ENCODE assay signal across 28 cellular contexts in the genomic region with DNA sequence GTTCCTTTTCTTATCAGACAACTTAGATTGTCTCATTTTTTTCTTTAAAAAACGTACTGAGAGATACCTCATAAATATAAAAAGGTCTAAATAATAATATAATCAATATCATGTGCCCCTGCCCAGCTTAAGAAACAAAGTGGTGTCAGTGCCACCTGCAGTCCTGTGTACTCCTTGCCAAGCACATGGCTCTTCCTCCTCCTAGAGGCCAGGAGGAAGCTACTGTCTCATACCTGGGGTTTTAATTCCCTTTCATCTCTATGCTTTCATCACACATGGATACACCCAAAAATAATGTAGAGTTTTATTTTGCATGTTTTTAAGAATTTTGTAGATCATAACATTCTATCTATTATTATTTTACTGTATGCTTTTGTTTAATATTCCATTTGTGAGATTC.
DNase-seq lines count a peak whose midpoint lies in the region; ATAC-seq, FAIRE-seq and TF ChIP-seq lines count a peak whose summit lies in the region.
"Had no signal": no experiment of that assay in that cellular context is flagged by ENCODE, and none has a peak within 500 bp of the region (broad histone marks: within the 10 kb centered on the region; RNA-seq: fewer than 3 reads in every experiment).

No MANE protein-coding gene starts in this region.

- H3K36me3 Mint-ChIP-seq in activated naive CD4-positive, alpha-beta T cell treated with anti-CD3 and anti-CD28 coated beads for 36 hours (ENCODE audit: low read depth), result no peaks in the 10 kb centered on the region
- H3K36me3 Mint-ChIP-seq: CD14-positive monocyte, type B pancreatic cell had no signal

- POLR2A ChIA-PET in GM12878 (lab: Charles Lee), result no interaction called here

- TF ChIP-seq RAD21 in GM12878 (IDR thresholded peaks at IDR 0.05; ENCODE audit: insufficient read depth, low read depth, low read length), result 0 out of 2 replicates have a peak, but pooled peaks have one; percentile 2

- RAD21 ChIA-PET in GM12878 (lab: Charles Lee; ENCODE audit: unreplicated experiment), result interaction anchor here (1.3 to 1.4 kb wide), 2 partner anchors 11 to 476 kb away, joined by 4 to 6 read pairs; no protein-coding TSS in a partner anchor

- H3K36me3 ChIP-seq in Loucy (ENCODE audit: insufficient read depth, low read length) (no peaks in the 10 kb centered on the region), GM12878 (ENCODE audit: control insufficient read depth in 2 of 2, insufficient read depth in 2 of 2, low read length in 1 of 2) (no peaks in the 10 kb centered on the region), aorta (ENCODE audit: control insufficient read depth in 1 of 2, insufficient read depth in 2 of 2, low read length in 1 of 2) (no peaks in the 10 kb centered on the region)
- H3K36me3 ChIP-seq: HAP-1, left lung had no signal

- H3K9ac ChIP-seq in Loucy (ENCODE audit: low read depth, low read length, poor library complexity, severe bottlenecking), result no peak overlapping the region
- no peak overlapping the region for H3K9ac ChIP-seq in GM12878 (ENCODE audit: control insufficient read depth, insufficient read depth, low read length)

- no peaks in the 10 kb centered on the region for H3K9me2 ChIP-seq in Loucy (replicated peaks; ENCODE audit: low read depth, low read length)

- no peak for ATAC-seq in GM12878
- no peak for ATAC-seq in GM19467 (IDR thresholded peaks at IDR 0.05; ENCODE audit: unreplicated experiment)
- ATAC-seq in left cardiac atrium, result no peak
- ATAC-seq in aorta (ENCODE audit: low FRiP score), result no peak
- ATAC-seq: activated naive CD8-positive, alpha-beta T cell treated with anti-CD3 and anti-CD28 coated beads, Interleukin-2, amount 50 U/mL, for 24 hours; left lung; Right ventricle myocardium inferior; sciatic nerve had no signal

- no peak for TF ChIP-seq POLR2A in GM12878 (IDR thresholded peaks at IDR 0.05; ENCODE audit: low read depth, low read length)

- H3K27ac ChIP-seq in GM12878 (ENCODE audit: control insufficient read depth, insufficient read depth), result no peak overlapping the region
- H3K27ac ChIP-seq in aorta (ENCODE audit: low read depth in 1 of 2, low read length in 2 of 2), result no peak overlapping the region
- H3K27ac ChIP-seq: dorsolateral prefrontal cortex, left lung had no signal

- no peak for FAIRE-seq in GM12878 (lab: Jason Lieb, UNC)

- H2AFZ ChIP-seq in Loucy (ENCODE audit: low read length) (no peak overlapping the region), GM12878 (ENCODE audit: control insufficient read depth, low read depth, low read length) (no peak overlapping the region)

- TF ChIP-seq EP300 in GM12878 (IDR thresholded peaks at IDR 0.05; ENCODE audit: borderline replicate concordance in 1 of 2, control insufficient read depth in 1 of 2, low read depth in 2 of 2, low read length in 2 of 2), result no peak

- TF ChIP-seq CTCF in Loucy (conservative IDR thresholded peaks at IDR 0.05; ENCODE audit: low read length), result peak; percentile 32
- peak in 2 of 3 experiments; percentile 7 to 15; a peak in 1 of 6 replicates for TF ChIP-seq CTCF in GM12878 (IDR thresholded peaks at IDR 0.05 in 2 of 3, conservative IDR thresholded peaks at IDR 0.05 in 1 of 3; ENCODE audit: control insufficient read depth in 2 of 3, extremely low read depth in 1 of 3, insufficient read depth in 1 of 3, low read depth in 3 of 3, low read length in 3 of 3)

- no peaks in the 10 kb centered on the region for H3K4me1 Mint-ChIP-seq in activated naive CD4-positive, alpha-beta T cell treated with anti-CD3 and anti-CD28 coated beads for 36 hours (ENCODE audit: low read depth)
- H3K4me1 Mint-ChIP-seq: activated naive CD8-positive, alpha-beta T cell treated with anti-CD3 and anti-CD28 coated beads, Interleukin-2, amount 50 U/mL, for 24 hours; CD14-positive monocyte had no signal

- no peaks in the 10 kb centered on the region for H3K9me3 Mint-ChIP-seq in activated naive CD4-positive, alpha-beta T cell treated with anti-CD3 and anti-CD28 coated beads for 36 hours
- H3K9me3 Mint-ChIP-seq: activated naive CD8-positive, alpha-beta T cell treated with anti-CD3 and anti-CD28 coated beads, Interleukin-2, amount 50 U/mL, for 24 hours; activated T-cell treated with anti-CD3 and anti-CD28 coated beads, Interleukin-2, amount 50 U/mL, for 24 hours; CD14-positive monocyte; T-helper 2 cell treated with Interferon-gamma antibody and Interleukin-4, amounts not matched to agents 5 μg/mL and 100 μg/mL, for 36 hours; type B pancreatic cell had no signal

- WGBS in GM12878 (ENCODE audit: insufficient coverage, insufficient replicate concordance, low lambda C conversion rate, missing lambda C conversion rate), result 0% methylated on average over 1 of the region's 1 CpG
- WGBS in aorta, 2 donors, result 76 to 96% methylated on average over 1 of the region's 1 CpG

- CTCF ChIA-PET in activated naive CD4-positive, alpha-beta T cell treated with anti-CD3 and anti-CD28 coated beads for 36 hours (lab: Charles Lee), result interaction anchor here (1.1 kb wide), 2 partner anchors 11 to 475 kb away, joined by 3 to 6 read pairs; no protein-coding TSS in a partner anchor
- CTCF ChIA-PET in GM12878 (lab: Yijun Ruan, JAX), result interaction anchor here (0.8 to 2.4 kb wide), 4 partner anchors 10 to 520 kb away, joined by 3 to 8 read pairs (median 4); no protein-coding TSS in a partner anchor

- H3K27ac Mint-ChIP-seq in activated naive CD4-positive, alpha-beta T cell treated with anti-CD3 and anti-CD28 coated beads for 36 hours, result no peak overlapping the region
- H3K27ac Mint-ChIP-seq: activated naive CD8-positive, alpha-beta T cell treated with anti-CD3 and anti-CD28 coated beads, Interleukin-2, amount 50 U/mL, for 24 hours; activated T-cell treated with anti-CD3 and anti-CD28 coated beads, Interleukin-2, amount 50 U/mL, for 24 hours; CD14-positive monocyte; progenitor cell of endocrine pancreas; T-helper 2 cell treated with Interferon-gamma antibody and Interleukin-4, amounts not matched to agents 5 μg/mL and 100 μg/mL, for 36 hours; type B pancreatic cell had no signal

- no peak overlapping the region for H3K4me2 ChIP-seq in Loucy (ENCODE audit: low read depth, low read length, poor library complexity, severe bottlenecking)
- no peak overlapping the region for H3K4me2 ChIP-seq in GM12878 (ENCODE audit: control insufficient read depth, insufficient read depth)

- SMC1A ChIA-PET in GM12878 (lab: Charles Lee; ENCODE audit: uncharacterized antibody, unreplicated experiment), result no interaction called here

- H3F3A ChIP-seq in Loucy (ENCODE audit: low read depth), result no peaks in the 10 kb centered on the region

- in situ Hi-C loops in GM12878 (cut with MboI), result no loop called here

- H3K9me3 ChIP-seq in Loucy (ENCODE audit: insufficient read depth, low read depth, low read length) (no peaks in the 10 kb centered on the region), GM12878 (replicated peaks; ENCODE audit: control insufficient read depth, insufficient read depth, low read length) (no peaks in the 10 kb centered on the region), aorta (ENCODE audit: control insufficient read depth, low read length) (no peaks in the 10 kb centered on the region)
- H3K9me3 ChIP-seq: HAP-1, left lung had no signal

- peak; percentile 6 for DNase-seq in activated naive CD4-positive, alpha-beta T cell treated with anti-CD3 and anti-CD28 coated beads for 36 hours
- DNase-seq in activated naive CD4-positive, alpha-beta T cell (lab: John Stamatoyannopoulos, UW), result no peak
- no peak for DNase-seq in GM12878 (ENCODE audit: low read depth, low spot score)
- no peak for DNase-seq in left cardiac atrium
- no peak for DNase-seq in aorta
- DNase-seq: activated CD4-positive, alpha-beta T cell treated with anti-CD3 and anti-CD28 coated beads for 4 hours; activated gamma-delta T cell; activated naive CD8-positive, alpha-beta T cell treated with anti-CD3 and anti-CD28 coated beads, Interleukin-2, amount 50 U/mL, for 24 hours; activated T-cell treated with anti-CD3 and anti-CD28 coated beads, Interleukin-2, amount 50 U/mL, for 24 hours; dorsolateral prefrontal cortex; KG1; left lung; mesendoderm; NCI-H1694 treated with DMSO at 0.1 percent for 48 hours; NCI-H2227 treated with DMSO at 0.1 percent for 48 hours; NCI-H774; OCI-M1; stimulated activated CD4-positive, alpha-beta T cell treated with anti-CD3 and anti-CD28 coated beads, Interleukin-12 subunit alpha, Interleukin-12 subunit beta, amount 100 ng/mL, for 4 hours; stimulated activated CD4-positive, alpha-beta T cell treated with anti-CD3 and anti-CD28 coated beads, Interleukin-4, amount 100 ng/mL, for 1 hour had no signal

- no TSS peak for BruUV-seq in GM12878 (replicated peaks; lab: Mats Ljungman, UMichigan)

- H3K4me1 ChIP-seq in Loucy (ENCODE audit: insufficient read depth, low read length, poor library complexity, severe bottlenecking) (no peaks in the 10 kb centered on the region), GM12878 (ENCODE audit: control insufficient read depth, insufficient read depth, low read length) (no peaks in the 10 kb centered on the region), aorta (ENCODE audit: control insufficient read depth in 1 of 2, insufficient read depth in 2 of 2, low read length in 2 of 2) (no peaks in the 10 kb centered on the region)
- H3K4me1 ChIP-seq: HAP-1, left lung had no signal

- H3K27me3 Mint-ChIP-seq in activated naive CD4-positive, alpha-beta T cell treated with anti-CD3 and anti-CD28 coated beads for 36 hours (ENCODE audit: low read depth), result no peaks in the 10 kb centered on the region
- H3K27me3 Mint-ChIP-seq: activated naive CD8-positive, alpha-beta T cell treated with anti-CD3 and anti-CD28 coated beads, Interleukin-2, amount 50 U/mL, for 24 hours; activated T-cell treated with anti-CD3 and anti-CD28 coated beads, Interleukin-2, amount 50 U/mL, for 24 hours; progenitor cell of endocrine pancreas; type B pancreatic cell had no signal

- H3K4me3 Mint-ChIP-seq in activated naive CD4-positive, alpha-beta T cell treated with anti-CD3 and anti-CD28 coated beads for 36 hours, result no peak overlapping the region
- H3K4me3 Mint-ChIP-seq: activated naive CD8-positive, alpha-beta T cell treated with anti-CD3 and anti-CD28 coated beads, Interleukin-2, amount 50 U/mL, for 24 hours; activated T-cell treated with anti-CD3 and anti-CD28 coated beads, Interleukin-2, amount 50 U/mL, for 24 hours; CD14-positive monocyte; T-helper 2 cell treated with Interferon-gamma antibody and Interleukin-4, amounts not matched to agents 5 μg/mL and 100 μg/mL, for 36 hours; type B pancreatic cell had no signal

- intact Hi-C loops in activated naive CD4-positive, alpha-beta T cell treated with anti-CD3 and anti-CD28 coated beads for 36 hours (cut with micrococcal nuclease), result no loop called here
- intact Hi-C loops in GM12878 (cut with micrococcal nuclease; ENCODE audit: unreplicated experiment), result no loop called here
- intact Hi-C loops in left cardiac atrium (cut with DNase I), result no loop called here
- intact Hi-C loops in aorta (cut with DNase I), result no loop called here

- no peak overlapping the region for H3K4me3 ChIP-seq in Loucy (ENCODE audit: low read length, poor library complexity, severe bottlenecking)
- no peak overlapping the region for H3K4me3 ChIP-seq in GM12878
- H3K4me3 ChIP-seq in aorta (ENCODE audit: low read length in 2 of 2), result no peak overlapping the region
- H3K4me3 ChIP-seq: dorsolateral prefrontal cortex, HAP-1, left lung had no signal

- H4K20me1 ChIP-seq in Loucy (ENCODE audit: insufficient read depth, low read length, poor library complexity, severe bottlenecking) (no peaks in the 10 kb centered on the region), GM12878 (ENCODE audit: control insufficient read depth, insufficient read depth) (no peaks in the 10 kb centered on the region)

- H3K79me2 ChIP-seq in Loucy (ENCODE audit: insufficient read depth, low read length) (no peaks in the 10 kb centered on the region), GM12878 (ENCODE audit: control insufficient read depth, insufficient read depth, low read length) (no peaks in the 10 kb centered on the region)

- H3K27me3 ChIP-seq in Loucy (ENCODE audit: insufficient read depth, low read length, poor library complexity, severe bottlenecking) (no peaks in the 10 kb centered on the region), GM12878 (replicated peaks in 1 of 2; ENCODE audit: control insufficient read depth in 2 of 2, insufficient read depth in 2 of 2, low read length in 1 of 2) (no peaks in the 10 kb centered on the region), aorta (ENCODE audit: control insufficient read depth in 1 of 2, insufficient read depth in 2 of 2, low read length in 1 of 2) (no peaks in the 10 kb centered on the region)
- H3K27me3 ChIP-seq: dorsolateral prefrontal cortex, left lung had no signal
